In the genomic region with DNA sequence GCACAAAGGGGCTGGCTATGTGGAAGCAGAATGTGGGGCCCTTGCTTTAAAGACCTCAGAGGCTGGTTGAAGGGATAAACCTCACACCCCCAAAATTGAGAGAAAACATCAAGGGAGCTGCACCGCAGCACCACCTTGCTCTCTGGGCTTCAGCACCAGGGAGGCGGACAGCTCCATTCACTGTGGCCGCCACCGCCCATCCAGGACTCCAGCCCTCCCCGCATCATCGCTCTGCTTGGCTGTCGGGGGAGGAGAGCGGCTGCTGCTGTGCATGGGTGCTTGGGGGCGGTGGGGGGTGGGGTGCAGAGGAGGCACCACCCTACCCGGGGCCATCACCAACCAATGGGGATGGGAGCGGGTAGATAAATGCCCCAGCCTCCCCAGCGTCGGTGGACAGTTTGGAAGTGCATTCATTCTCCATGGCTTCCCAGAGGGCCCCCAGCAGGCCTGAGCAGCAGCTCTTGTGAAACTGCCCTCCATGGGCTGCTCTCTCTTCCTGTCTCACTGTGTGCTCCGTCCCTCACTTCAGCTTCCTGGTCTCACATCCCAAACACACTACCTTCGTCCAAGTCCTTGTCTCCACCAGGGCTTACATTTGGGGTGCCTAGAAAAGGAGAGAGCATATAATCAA, we compare ENCODE assay signal across 9 cellular contexts.
DNase-seq lines count a peak whose midpoint lies in the region; ATAC-seq and TF ChIP-seq lines count a peak whose summit lies in the region.
"Had no signal": no experiment of that assay in that cellular context is flagged by ENCODE, and none has a peak within 500 bp of the region (broad histone marks: within the 10 kb centered on the region; RNA-seq: fewer than 3 reads in every experiment).

No MANE protein-coding gene starts in this region.

- CTCF ChIA-PET in HEK293T (lab: Yijun Ruan, JAX) = no interaction called here

- H3K9me3 ChIP-seq in transverse colon = peaks cover 11 to 13% of the 10 kb centered on the region in 2 donors

- intact Hi-C loops in transverse colon (cut with DNase I; ENCODE audit: low total_unique reads) = no loop called here

- 26 to 60% methylated on average over 1 to 13 of the region's 15 CpGs for WGBS in transverse colon (ENCODE audit: low coverage in 1 of 2), 2 donors

- H3K27ac ChIP-seq in transverse colon = no peak overlapping the region
- H3K27ac ChIP-seq: epithelial cell of prostate had no signal

- no peaks in the 10 kb centered on the region for H3K4me1 ChIP-seq in transverse colon

- no peak for TF ChIP-seq CTCF in transverse colon (IDR thresholded peaks at IDR 0.05)

- POLR2A ChIA-PET in HEK293T (lab: Yijun Ruan, JAX) = no interaction called here

- no peaks in the 10 kb centered on the region for H3K36me3 ChIP-seq in transverse colon

- DNase-seq in AG08396 (ENCODE audit: low spot score) (peak; percentile 84), HEK293T (ENCODE audit: extremely low spot score) (peak; percentile 80), islet precursor cell (peak; percentile 83), transverse colon (no peak), superior temporal gyrus (ENCODE audit: extremely low spot score) (no peak)
- peak; percentile 43 to 44 for DNase-seq in activated T-cell treated with anti-CD3 and anti-CD28 coated beads, Interleukin-2, amount 50 U/mL, for 48 hours
- DNase-seq in activated CD4-positive, CD25-positive, alpha-beta regulatory T cell (lab: John Stamatoyannopoulos, UW) = no peak

- in situ Hi-C loops in transverse colon (cut with MboI; ENCODE audit: low pct_ligation_motif_present in 1 of 4, low pct_unique_long_range_greater_than_20kb in 1 of 4, low sequenced_read_pairs in 3 of 4) = no loop called here

- no peak for TF ChIP-seq EP300 in transverse colon (IDR thresholded peaks at IDR 0.05; ENCODE audit: low read depth)

- ATAC-seq in GM21447 (IDR thresholded peaks at IDR 0.05; ENCODE audit: unreplicated experiment) = no peak

- peaks cover 42% of the 10 kb centered on the region for H3K27me3 ChIP-seq in transverse colon

- no peak overlapping the region for H3K4me3 ChIP-seq in transverse colon

- no peak for TF ChIP-seq POLR2A in transverse colon (IDR thresholded peaks at IDR 0.05)

TF ChIP-seq in HEK293T, 16 proteins besides CTCF, POLR2A, EP300 and RAD21:
- TF ChIP-seq CTBP1 (IDR thresholded peaks at IDR 0.05; ENCODE audit: borderline replicate concordance) (no peak), ELF4 (IDR thresholded peaks at IDR 0.05) (no peak), FOXM1 (IDR thresholded peaks at IDR 0.05; ENCODE audit: borderline replicate concordance) (no peak), L3MBTL2 (conservative IDR thresholded peaks at IDR 0.05) (no peak), ARNT (IDR thresholded peaks at IDR 0.05) (no peak), HDGF (IDR thresholded peaks at IDR 0.05; ENCODE audit: borderline replicate concordance) (no peak), SUZ12 (IDR thresholded peaks at IDR 0.05) (no peak), NFRKB (IDR thresholded peaks at IDR 0.05) (no peak), FOXA1 (IDR thresholded peaks at IDR 0.05) (no peak), BHLHE40 (IDR thresholded peaks at IDR 0.05; ENCODE audit: borderline replicate concordance) (no peak)

Comparison
In these comparisons a context has a peak if more than half of its experiments do, and no peak if none do; other contexts are left out.
1. DNase-seq: peak in AG08396 (single experiment), HEK293T (single experiment), activated T-cell treated with anti-CD3 and anti-CD28 coated beads, Interleukin-2, amount 50 U/mL, for 48 hours (2 of 2) and islet precursor cell (single experiment); none in transverse colon (single experiment), activated CD4-positive, CD25-positive, alpha-beta regulatory T cell (0 of 4) and superior temporal gyrus (single experiment).